Comparison of ENCODE assay signal across 22 cellular contexts in the genomic region with DNA sequence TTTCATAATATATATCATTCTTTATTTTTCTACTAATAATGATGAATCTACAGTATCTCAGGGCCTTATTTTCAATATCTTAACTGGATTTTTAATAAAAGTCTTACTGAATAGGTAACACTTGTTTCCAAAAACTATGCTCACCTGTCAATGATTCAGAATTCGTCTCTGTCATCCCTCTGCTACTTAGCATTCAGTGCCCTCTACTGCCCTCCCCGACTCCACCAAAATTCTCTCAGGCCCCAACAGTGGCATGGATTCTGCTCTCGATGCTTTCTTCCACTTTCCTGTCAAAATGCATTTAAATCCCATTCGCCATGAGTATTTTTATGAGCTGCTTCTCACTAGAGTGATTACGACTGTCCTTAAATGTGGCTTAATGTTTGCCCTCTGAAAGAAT.
"Had no signal": no experiment of that assay in that cellular context is flagged by ENCODE, and none has a peak within 500 bp of the region (broad histone marks: within the 10 kb centered on the region; RNA-seq: fewer than 3 reads in every experiment).

No MANE protein-coding gene starts in this region.

- H3K27ac ChIP-seq: ascending aorta, coronary artery, gastroesophageal sphincter, lower lobe of right lung, tibial nerve, WERI-Rb-1 had no signal

- H3K36me3 ChIP-seq: ascending aorta, gastroesophageal sphincter, heart left ventricle, lower lobe of right lung, tibial nerve, WERI-Rb-1 had no signal

- H3K4me1 ChIP-seq: ascending aorta, gastroesophageal sphincter, tibial nerve had no signal

- DNase-seq: activated CD4-positive, alpha-beta memory T cell treated with anti-CD3 and anti-CD28 coated beads for 36 hours; activated CD4-positive, alpha-beta T cell treated with anti-CD3 and anti-CD28 coated beads, Interleukin-2, amount 10 ng/mL, durations not matched to agents 24 days and 14 days; activated CD8-positive, alpha-beta memory T cell treated with anti-CD3 and anti-CD28 coated beads, Interleukin-2, amount 50 U/mL, for 4 hours; activated gamma-delta T cell; activated naive CD4-positive, alpha-beta T cell treated with anti-CD3 and anti-CD28 coated beads, Interleukin-2, amount 10 ng/mL, durations not matched to agents 7 days and 5 days; activated naive CD8-positive, alpha-beta T cell treated with anti-CD3 and anti-CD28 coated beads, Interleukin-2, amount 10 ng/mL, durations not matched to agents 7 days and 5 days; activated T-cell treated with anti-CD3 and anti-CD28 coated beads, Interleukin-2, amount 50 U/mL, for 24 hours; dorsolateral prefrontal cortex; effector memory CD4-positive, alpha-beta T cell; heart left ventricle; lower lobe of right lung; mesendoderm; natural killer cell; posterior cingulate gyrus; right cardiac atrium; stimulated activated CD4-positive, alpha-beta T cell treated with anti-CD3 and anti-CD28 coated beads, Interleukin-2, amount 100 ng/mL, for 48 hours; stimulated activated naive CD4-positive, alpha-beta T cell treated with Interleukin-2 at 50 U/mL for 16 hours; WERI-Rb-1 had no signal

- H3K27me3 ChIP-seq: ascending aorta, dorsolateral prefrontal cortex, gastroesophageal sphincter, heart left ventricle, tibial nerve had no signal

- ATAC-seq: gastroesophageal sphincter, natural killer cell had no signal

- H3K4me3 ChIP-seq: ascending aorta, coronary artery, dorsolateral prefrontal cortex, gastroesophageal sphincter, heart left ventricle, lower lobe of right lung, tibial nerve had no signal

- H3K9me3 ChIP-seq: ascending aorta, gastroesophageal sphincter, heart left ventricle, lower lobe of right lung had no signal
